9 cellular contexts compared by ENCODE assay signal in the genomic region with DNA sequence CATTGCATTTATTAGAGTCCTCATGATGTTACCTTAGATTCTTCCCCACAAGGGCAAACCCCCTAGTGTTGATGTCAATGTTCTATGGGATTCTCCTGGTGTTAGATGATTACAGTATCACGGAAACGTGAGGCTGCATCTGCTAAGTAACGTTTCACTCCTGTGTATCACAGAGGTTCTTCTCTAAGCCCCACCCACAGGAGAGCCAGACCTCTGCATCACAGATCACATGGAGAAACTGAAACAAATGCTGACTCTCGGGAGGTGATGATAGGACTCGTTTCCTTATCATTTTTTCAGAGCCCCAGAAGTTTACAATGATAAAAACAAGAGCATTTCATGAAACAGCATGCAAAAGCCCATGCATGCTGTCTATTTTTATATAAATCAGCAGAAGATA.
DNase-seq lines count a peak whose midpoint lies in the region; ATAC-seq and TF ChIP-seq lines count a peak whose summit lies in the region.
"Had no signal": no experiment of that assay in that cellular context is flagged by ENCODE, and none has a peak within 500 bp of the region (broad histone marks: within the 10 kb centered on the region; RNA-seq: fewer than 3 reads in every experiment).

No MANE protein-coding gene starts in this region.

- no peaks in the 10 kb centered on the region for H3K36me3 ChIP-seq in GM23248 (ENCODE audit: low read depth)

- peak overlapping the region; percentile 0 to 86 (median 74) for H3K27ac Mint-ChIP-seq in CD14-positive monocyte

- peaks cover 4 to 5% (median 5%) of the 10 kb centered on the region in 3 donors for H3K27me3 Mint-ChIP-seq in CD14-positive monocyte (ENCODE audit: low read depth in 3 of 3)

- 27 to 29% methylated on average over 5 of the region's 5 CpGs for WGBS in GM23248 (ENCODE audit: low coverage in 1 of 2, low lambda C conversion rate in 2 of 2, missing lambda C conversion rate in 2 of 2), 2 experiments

- no peak overlapping the region for H3K4me3 ChIP-seq in GM23248
- H3K4me3 ChIP-seq: lung had no signal

- peak; percentile 60 for DNase-seq in CD14-positive monocyte (ENCODE audit: low spot score)
- DNase-seq in activated T-cell treated with anti-CD3 and anti-CD28 coated beads for 48 hours (ENCODE audit: low read depth), result peak; percentile 27
- peak; percentile 8 to 32 for DNase-seq in stimulated activated CD4-positive, alpha-beta T cell treated with anti-CD3 and anti-CD28 coated beads, Interleukin-2, amount 100 ng/mL, for 48 hours
- no peak for DNase-seq in GM23248
- no peak for DNase-seq in NCI-H2029 treated with DMSO at 0.1 percent for 48 hours (lab: John Stamatoyannopoulos, UW)
- no peak for DNase-seq in KBM-7

- no peak overlapping the region for H3K9ac ChIP-seq in GM23248

- no peaks in the 10 kb centered on the region for H3K36me3 Mint-ChIP-seq in CD14-positive monocyte

- no peaks in the 10 kb centered on the region for H3K79me2 ChIP-seq in GM23248 (ENCODE audit: insufficient read depth)

- H3K9me3 Mint-ChIP-seq in CD14-positive monocyte, result peaks cover 2 to 12% (median 7%) of the 10 kb centered on the region in 7 donors

- no peak for TF ChIP-seq CTCF in CD14-positive monocyte (IDR thresholded peaks at IDR 0.05)

- intact Hi-C loops in CD14-positive monocyte (cut with micrococcal nuclease), result no loop called here

- no peaks in the 10 kb centered on the region for H3K9me3 ChIP-seq in GM23248 (ENCODE audit: low read depth)

- no peaks in the 10 kb centered on the region for H4K20me1 ChIP-seq in GM23248 (ENCODE audit: insufficient read depth)

- peaks cover 5% of the 10 kb centered on the region; the same call in 1 of the 2 replicates for H3K4me1 ChIP-seq in GM23248 (ENCODE audit: insufficient read depth)

- H3K4me2 ChIP-seq in GM23248 (ENCODE audit: unreplicated experiment), result no peak overlapping the region

- peak overlapping the region; percentile 67 to 86 for H3K4me3 Mint-ChIP-seq in CD14-positive monocyte

- H2AFZ ChIP-seq in GM23248, result no peak overlapping the region

- peaks cover 15% of the 10 kb centered on the region for H3K4me1 Mint-ChIP-seq in CD14-positive monocyte

- H3K27me3 ChIP-seq in GM23248 (replicated peaks; ENCODE audit: insufficient read depth), result peaks cover 18% of the 10 kb centered on the region; the same call in 1 of the 2 replicates

- ATAC-seq in GM19463 (IDR thresholded peaks at IDR 0.05; ENCODE audit: unreplicated experiment), result peak; percentile 64
- peak; percentile 57 for ATAC-seq in HG03439 (IDR thresholded peaks at IDR 0.05; ENCODE audit: unreplicated experiment)

- no peaks in the 10 kb centered on the region for H3F3A ChIP-seq in GM23248 (ENCODE audit: insufficient read depth)

- no peaks in the 10 kb centered on the region for H3K9me2 ChIP-seq in GM23248 (ENCODE audit: insufficient read depth)

- H3K27ac ChIP-seq in GM23248, result no peak overlapping the region

- in situ Hi-C loops in GM23248 (cut with MboI) (no loop called here), KBM-7 (cut with MboI; ENCODE audit: low pct_unique_long_range_greater_than_20kb, low sequenced_read_pairs) (no loop called here)

Comparison
In these comparisons a context has a peak if more than half of its experiments do, and no peak if none do; other contexts are left out.
1. DNase-seq: peak in CD14-positive monocyte (single experiment), activated T-cell treated with anti-CD3 and anti-CD28 coated beads for 48 hours (single experiment) and stimulated activated CD4-positive, alpha-beta T cell treated with anti-CD3 and anti-CD28 coated beads, Interleukin-2, amount 100 ng/mL, for 48 hours (2 of 2); none in GM23248 (single experiment), NCI-H2029 treated with DMSO at 0.1 percent for 48 hours (single experiment) and KBM-7 (single experiment).